In genomic region chr2:71067567-71068217, GRCh38 we compare ENCODE assay signal across 7 cellular contexts. TPM values are rescaled to one million over a fixed set of nuclear protein-coding genes. Genes with fewer than 3 reads are reported as not detected.
DNase-seq lines count a peak whose midpoint lies in the region; ATAC-seq and TF ChIP-seq lines count a peak whose summit lies in the region.

No MANE protein-coding gene starts in this region.

- peak overlapping the region; percentile 95 for H3K27ac Mint-ChIP-seq in activated CD4-positive, alpha-beta T cell treated with anti-CD3 and anti-CD28 coated beads, Interleukin-2, amount 10 ng/mL, durations not matched to agents 7 days and 5 days

- WGBS in heart right ventricle, 2 donors, result 2 to 4% methylated on average over 26 of the region's 26 CpGs

- POLR2A ChIA-PET in activated CD4-positive, alpha-beta T cell treated with anti-CD3 and anti-CD28 coated beads, Interleukin-2, amount 10 ng/mL, durations not matched to agents 7 days and 5 days (lab: Charles Lee), result interaction anchor here (1.0 to 1.5 kb wide), 2 partner anchors 63 to 70 kb away, joined by 3 to 6 read pairs; partner anchors contain the start of gene MPHOSPH10

- peak overlapping the region; percentile 88 for H3K4me3 Mint-ChIP-seq in activated CD4-positive, alpha-beta T cell treated with anti-CD3 and anti-CD28 coated beads, Interleukin-2, amount 10 ng/mL, durations not matched to agents 7 days and 5 days

- H3K9me3 Mint-ChIP-seq in activated CD4-positive, alpha-beta T cell treated with anti-CD3 and anti-CD28 coated beads, Interleukin-2, amount 10 ng/mL, durations not matched to agents 7 days and 5 days, result no peaks in the 10 kb centered on the region

- peaks cover 4% of the 10 kb centered on the region for H3K27me3 Mint-ChIP-seq in activated CD4-positive, alpha-beta T cell treated with anti-CD3 and anti-CD28 coated beads, Interleukin-2, amount 10 ng/mL, durations not matched to agents 7 days and 5 days

- CTCF ChIA-PET in activated CD4-positive, alpha-beta T cell treated with anti-CD3 and anti-CD28 coated beads, Interleukin-2, amount 10 ng/mL, durations not matched to agents 7 days and 5 days (lab: Charles Lee), result interaction anchor here (1.2 to 1.4 kb wide), 3 partner anchors 78 to 84 kb away, joined by 3 to 5 read pairs (median 3); no protein-coding TSS in a partner anchor

- H3K4me1 ChIP-seq in heart right ventricle, result peaks cover 7 to 80% (median 36%) of the 10 kb centered on the region in 9 donors
- H3K4me1 ChIP-seq in gastrocnemius medialis, result peaks cover 25 to 26% of the 10 kb centered on the region in 2 donors

- TF ChIP-seq POLR2A in gastrocnemius medialis (IDR thresholded peaks at IDR 0.05), result no peak

- H3K36me3 ChIP-seq in heart right ventricle, result peaks cover 0 to 19% (median 4%) of the 10 kb centered on the region in 9 donors
- peaks cover 0 to 3% of the 10 kb centered on the region in 2 donors for H3K36me3 ChIP-seq in gastrocnemius medialis

- H3K27ac ChIP-seq in heart right ventricle (peak overlapping the region; percentile 86 to 98 (median 94)), gastrocnemius medialis (peak overlapping the region; percentile 89 to 99 (median 94))

- H3K36me3 Mint-ChIP-seq in activated CD4-positive, alpha-beta T cell treated with anti-CD3 and anti-CD28 coated beads, Interleukin-2, amount 10 ng/mL, durations not matched to agents 7 days and 5 days (ENCODE audit: low read depth), result peaks cover 18% of the 10 kb centered on the region

- H3K27me3 ChIP-seq in heart right ventricle (peaks cover 0 to 4% (median 0%) of the 10 kb centered on the region in 7 donors), gastrocnemius medialis (no peaks in the 10 kb centered on the region)

- no peak for DNase-seq in activated CD4-positive, alpha-beta T cell treated with anti-CD3 and anti-CD28 coated beads, Interleukin-2, amount 10 ng/mL, durations not matched to agents 7 days and 5 days
- peak in 1 of 2 donors; percentile 18 for DNase-seq in heart right ventricle
- no peak for DNase-seq in gastrocnemius medialis
- no peak for DNase-seq in inferior parietal cortex (ENCODE audit: extremely low spot score)

- H3K9me3 ChIP-seq in heart right ventricle (no peaks in the 10 kb centered on the region), gastrocnemius medialis (no peaks in the 10 kb centered on the region)

- intact Hi-C loops in heart right ventricle (cut with DNase I) (loop anchor here in 2 of 10 donors (2.0 to 5.0 kb wide), 2 partner anchors 63 to 65 kb away; partner anchors contain the start of genes MCEE (in 2 of the 2) and MPHOSPH10 (in 2 of the 2)), gastrocnemius medialis (cut with DNase I; ENCODE audit: low total_unique reads) (loop anchor here (1.0 to 2.0 kb wide), 2 partner anchors 63 to 73 kb away; partner anchors contain the start of genes MCEE, MPHOSPH10 and TEX261)

- in situ Hi-C loops in gastrocnemius medialis (cut with MboI; ENCODE audit: low sequenced_read_pairs in 4 of 4), result loop anchor here in 1 of 4 donors (5.0 kb wide), 1 partner anchor 65 kb away; the partner anchor contains the start of genes MCEE and MPHOSPH10

- peak; percentile 17 for ATAC-seq in GM18517 (IDR thresholded peaks at IDR 0.05; ENCODE audit: unreplicated experiment)
- ATAC-seq in HG02840 (IDR thresholded peaks at IDR 0.05; ENCODE audit: low FRiP score, unreplicated experiment), result peak; percentile 2
- ATAC-seq in heart right ventricle, result peak; percentile 26 to 46 (median 36)
- peak; percentile 53 to 57 for ATAC-seq in gastrocnemius medialis
- ATAC-seq in HG03521 (IDR thresholded peaks at IDR 0.05; ENCODE audit: unreplicated experiment), result no peak

- H3K4me1 Mint-ChIP-seq in activated CD4-positive, alpha-beta T cell treated with anti-CD3 and anti-CD28 coated beads, Interleukin-2, amount 10 ng/mL, durations not matched to agents 7 days and 5 days, result peaks cover 47% of the 10 kb centered on the region

- TF ChIP-seq CTCF in heart right ventricle (IDR thresholded peaks at IDR 0.05) (peak in 2 of 9 donors; percentile 3), gastrocnemius medialis (IDR thresholded peaks at IDR 0.05 in 4 of 5, conservative IDR thresholded peaks at IDR 0.05 in 1 of 5) (no peak)

- peak overlapping the region; percentile 52 to 99 (median 87) for H3K4me3 ChIP-seq in heart right ventricle
- H3K4me3 ChIP-seq in gastrocnemius medialis, result peak overlapping the region; percentile 76 to 93 (median 82)

RNA-seq across cellular contexts. Expression of gene NAGK, which starts 0.8 kb away (rescaled TPM):
- total RNA-seq in activated CD4-positive, alpha-beta T cell treated with anti-CD3 and anti-CD28 coated beads, Interleukin-2, amount 10 ng/mL, durations not matched to agents 7 days and 5 days, result 10 to 100 TPM; 81.1 to 83.6 TPM
- total RNA-seq in heart right ventricle (10 to 100 TPM; 40.4 to 93.4 (median 44.5) TPM), gastrocnemius medialis (10 to 100 TPM; 24.2 to 43.5 (median 41.2) TPM)
- 10 to 100 TPM; 76.8 to 99.8 TPM for polyA plus RNA-seq in heart right ventricle
